Comparison of ENCODE assay signal across 8 cellular contexts in genomic region chr2:62505649-62506420, GRCh38. TPM values are rescaled to one million over a fixed set of nuclear protein-coding genes. Genes with fewer than 3 reads are reported as not detected.
DNase-seq lines count a peak whose midpoint lies in the region; ATAC-seq, FAIRE-seq and TF ChIP-seq lines count a peak whose summit lies in the region.

TSS of gene TMEM17 (minus strand) at chr2:62506195. CDS start at chr2:62506129, 66 bp downstream.

- H3K4me1 ChIP-seq in sigmoid colon, result peaks cover 0 to 15% (median 7%) of the 10 kb centered on the region in 4 donors

- TF ChIP-seq EP300 in sigmoid colon (IDR thresholded peaks at IDR 0.05), result peak in 1 of 4 donors; percentile 34

- H3K9me3 ChIP-seq in iPS-18c (ENCODE audit: control insufficient read depth, insufficient read depth, low read length) (no peaks in the 10 kb centered on the region), sigmoid colon (no peaks in the 10 kb centered on the region)

- no peak for TF ChIP-seq CTCF in bronchial epithelial cell (IDR thresholded peaks at IDR 0.05; ENCODE audit: insufficient read depth, low read length, severe bottlenecking)
- TF ChIP-seq CTCF in sigmoid colon (IDR thresholded peaks at IDR 0.05), result no peak

- peak within 1 kb of the TSS; percentile 89 to 92 (median 90) for H3K27ac ChIP-seq in sigmoid colon

- H3K4me3 ChIP-seq in bronchial epithelial cell (ENCODE audit: low read depth, low read length) (peak within 1 kb of the TSS; percentile 84), iPS-18c (ENCODE audit: insufficient read depth, low read depth, low read length) (peak within 1 kb of the TSS; percentile 92), sigmoid colon (peak within 1 kb of the TSS; percentile 44 to 71 (median 66))

- H3K36me3 ChIP-seq in bronchial epithelial cell (ENCODE audit: control insufficient read depth, insufficient read depth, low read length) (no peaks in the 10 kb centered on the region), sigmoid colon (peaks cover 0 to 2% (median 0%) of the 10 kb centered on the region in 4 donors)

- intact Hi-C loops in sigmoid colon (cut with DNase I), result loop anchor here (2.0 to 10.0 kb wide), 4 partner anchors 34 to 271 kb away; partner anchors contain the start of gene EHBP1

- DNase-seq in activated gamma-delta T cell (lab: John Stamatoyannopoulos, UW) (peak; percentile 19), activated gamma-delta T cell treated with Interleukin-2 at 50 U/mL for 16 hours (no peak), NCI-H1048 (lab: John Stamatoyannopoulos, UW) (peak; percentile 24), SK-N-DZ (ENCODE audit: low spot score) (peak; percentile 93), bronchial epithelial cell (ENCODE audit: low read depth) (peak; percentile 75), sigmoid colon (peak; percentile 97)

- FAIRE-seq in bronchial epithelial cell (lab: Jason Lieb, UNC), result no peak

- no peaks in the 10 kb centered on the region for H3K27me3 ChIP-seq in bronchial epithelial cell (ENCODE audit: control insufficient read depth, insufficient read depth, low read length)
- H3K27me3 ChIP-seq in sigmoid colon, result no peaks in the 10 kb centered on the region

- TF ChIP-seq POLR2A in sigmoid colon (IDR thresholded peaks at IDR 0.05), result no peak

- 1% methylated on average over 76 of the region's 76 CpGs for WGBS in sigmoid colon, 2 donors

- ATAC-seq in HG02610 (IDR thresholded peaks at IDR 0.05; ENCODE audit: unreplicated experiment), result peak; percentile 85

RNA-seq across cellular contexts. Expression of gene TMEM17, which starts in this region (rescaled TPM):
- 2.4 and 3.5 TPM in 2 replicates for polyA plus RNA-seq in SK-N-DZ (2014; cell fraction: cytosol; rRNA removed)
- 1.1 and 4.4 TPM in 2 replicates for polyA plus RNA-seq in SK-N-DZ (2014; cell fraction: nucleus; rRNA removed)
- total RNA-seq in bronchial epithelial cell (1.1 and 1.2 TPM in 2 replicates), sigmoid colon (1 to 10 TPM; 1.5 to 3.4 (median 2.1) TPM)
- under 1 TPM in 1 of 3 donors, not detected in 2; 0.73 TPM for polyA plus RNA-seq in sigmoid colon
